24 cellular contexts compared by ENCODE assay signal in the genomic region with DNA sequence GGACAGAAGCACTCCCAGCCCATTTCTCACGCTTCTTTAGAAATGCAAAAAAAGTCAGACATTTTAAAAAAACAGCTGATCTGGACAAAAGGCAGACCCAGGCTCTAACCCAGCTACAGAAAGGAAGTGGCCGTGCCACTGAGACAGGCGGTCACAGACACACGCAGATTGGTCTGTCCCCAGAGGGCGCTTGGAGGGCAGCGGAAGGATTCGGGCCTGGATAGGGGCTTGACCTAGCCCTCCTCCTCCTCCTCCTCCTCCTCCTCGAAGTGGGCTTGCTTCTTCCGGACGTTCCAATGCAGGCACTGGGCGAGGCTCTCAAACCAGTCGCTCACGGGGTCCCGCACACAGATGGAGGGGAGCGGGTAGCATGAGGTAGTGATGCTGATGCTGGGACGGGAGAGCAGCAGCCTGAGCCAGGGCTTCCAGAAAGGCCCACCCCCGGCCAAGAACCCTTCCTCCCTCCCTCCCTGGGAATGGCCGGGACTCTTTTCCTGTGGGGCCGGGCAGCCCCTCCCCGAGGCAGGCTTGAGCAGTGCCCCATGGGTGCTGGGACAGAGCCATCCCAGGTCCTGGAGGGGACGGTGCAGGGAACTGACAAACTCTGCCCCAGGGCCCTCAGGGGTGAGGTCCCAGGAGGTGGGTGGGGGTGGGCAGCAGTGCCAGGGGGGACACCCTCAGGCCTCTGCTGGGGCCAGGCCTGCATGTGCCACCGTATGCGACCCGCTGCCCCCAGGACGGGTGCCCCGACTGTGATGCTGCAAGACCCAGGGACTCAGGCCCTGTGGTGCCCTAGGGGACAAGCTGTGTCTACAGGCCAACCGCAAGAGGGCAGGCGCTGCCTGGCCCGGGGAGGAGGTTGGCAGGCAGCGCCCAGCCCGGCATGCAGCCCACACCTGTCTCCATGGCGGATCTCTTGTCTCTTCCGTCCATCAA. TPM values are rescaled to one million over a fixed set of nuclear protein-coding genes. Genes with fewer than 3 reads are reported as not detected.
DNase-seq lines count a peak whose midpoint lies in the region; ATAC-seq, FAIRE-seq and TF ChIP-seq lines count a peak whose summit lies in the region.
"Had no signal": no experiment of that assay in that cellular context is flagged by ENCODE, and none has a peak within 500 bp of the region (broad histone marks: within the 10 kb centered on the region; RNA-seq: fewer than 3 reads in every experiment).

No MANE protein-coding gene starts in this region.

- no peak; the same call in 1 of the 2 replicates for TF ChIP-seq POLR2A in GM12891 (IDR thresholded peaks at IDR 0.05; ENCODE audit: low read depth, low read length)

- no TSS peak for BruUV-seq in PC-3 (replicated peaks; lab: Mats Ljungman, UMichigan)

- POLR2A ChIA-PET in PC-3 (lab: Charles Lee; ENCODE audit: unreplicated experiment), result no interaction called here

- H3K9me3 Mint-ChIP-seq in glutamatergic neuron (ENCODE audit: unreplicated experiment) (peaks cover 5% of the 10 kb centered on the region), CD14-positive monocyte (no peaks in the 10 kb centered on the region)
- H3K9me3 Mint-ChIP-seq: activated naive CD8-positive, alpha-beta T cell treated with anti-CD3 and anti-CD28 coated beads, Interleukin-2, amount 10 ng/mL, durations not matched to agents 7 days and 5 days; activated T-helper 1 cell treated with anti-CD3 and anti-CD28 coated beads, Interleukin-12 subunit alpha, Interleukin-12 subunit beta, Interleukin-2, Interleukin-4 antibody, amounts not matched to agents 30 ng/mL and 10 ng/mL and 1 ng/mL, durations not matched to agents 14 hours and 24 hours and 36 hours; effector memory CD8-positive, alpha-beta T cell had no signal

- peaks cover 10% of the 10 kb centered on the region for H3K4me1 Mint-ChIP-seq in glutamatergic neuron (ENCODE audit: low read depth, unreplicated experiment)
- peaks cover 3% of the 10 kb centered on the region for H3K4me1 Mint-ChIP-seq in CD14-positive monocyte

- ATAC-seq in PC-3 (no peak), GM18907 (IDR thresholded peaks at IDR 0.05; ENCODE audit: unreplicated experiment) (no peak)
- ATAC-seq: effector memory CD8-positive, alpha-beta T cell; left ventricle myocardium superior had no signal

- H3K36me3 Mint-ChIP-seq in glutamatergic neuron (ENCODE audit: unreplicated experiment) (no peaks in the 10 kb centered on the region), CD14-positive monocyte (peaks cover 47 to 57% of the 10 kb centered on the region in 2 donors)

- intact Hi-C loops in PC-3 (cut with micrococcal nuclease), result no loop called here
- intact Hi-C loops in CD14-positive monocyte (cut with micrococcal nuclease), result no loop called here

- H3F3A ChIP-seq in PC-3 (ENCODE audit: low read length, unreplicated experiment), result no peaks in the 10 kb centered on the region

- H3K4me1 ChIP-seq in PC-3 (ENCODE audit: insufficient read depth, low read length), result peaks cover 3% of the 10 kb centered on the region
- H3K4me1 ChIP-seq in osteoblast (ENCODE audit: insufficient read depth, low read length), result no peaks in the 10 kb centered on the region

- H3K27ac ChIP-seq in PC-3 (ENCODE audit: low read length) (no peak overlapping the region), osteoblast (ENCODE audit: low read depth, low read length) (no peak overlapping the region)
- H3K27ac ChIP-seq: heart left ventricle, thoracic aorta had no signal

- H3K4me2 ChIP-seq in PC-3 (ENCODE audit: low read length) (no peak overlapping the region), osteoblast (ENCODE audit: insufficient read depth, low read length) (no peak overlapping the region)

- TF ChIP-seq CTCF in GM10266 (IDR thresholded peaks at IDR 0.05; ENCODE audit: control insufficient read depth, insufficient read depth, low read depth, missing control alignments) (no peak), PC-3 (conservative IDR thresholded peaks at IDR 0.05; ENCODE audit: low read depth, low read length) (no peak), glutamatergic neuron (IDR thresholded peaks at IDR 0.05; ENCODE audit: partially characterized antibody, unreplicated experiment) (no peak), osteoblast (IDR thresholded peaks at IDR 0.05; ENCODE audit: extremely low read depth, low read depth, low read length) (no peak), CD14-positive monocyte (IDR thresholded peaks at IDR 0.05) (no peak)

- no peaks in the 10 kb centered on the region; the same call in 1 of the 2 replicates for H4K20me1 ChIP-seq in PC-3 (ENCODE audit: low read length)
- H4K20me1 ChIP-seq in osteoblast (ENCODE audit: insufficient read depth, low read length), result no peaks in the 10 kb centered on the region

- H3K9ac ChIP-seq in PC-3 (ENCODE audit: low read length), result no peak overlapping the region

- H2AFZ ChIP-seq in PC-3 (ENCODE audit: low read length) (no peak overlapping the region), osteoblast (ENCODE audit: low read length) (no peak overlapping the region)

- no peaks in the 10 kb centered on the region for H3K9me3 ChIP-seq in PC-3 (ENCODE audit: low read length)
- H3K9me3 ChIP-seq in osteoblast (ENCODE audit: low read depth, low read length), result no peaks in the 10 kb centered on the region
- H3K9me3 ChIP-seq: heart left ventricle, thoracic aorta had no signal

- no peaks in the 10 kb centered on the region for H3K9me2 ChIP-seq in PC-3 (replicated peaks; ENCODE audit: low read length)

- H3K4me3 Mint-ChIP-seq in glutamatergic neuron (ENCODE audit: unreplicated experiment) (no peak overlapping the region), CD14-positive monocyte (no peak overlapping the region)
- H3K4me3 Mint-ChIP-seq: activated naive CD8-positive, alpha-beta T cell treated with anti-CD3 and anti-CD28 coated beads, Interleukin-2, amount 10 ng/mL, durations not matched to agents 7 days and 5 days; activated T-helper 1 cell treated with anti-CD3 and anti-CD28 coated beads, Interleukin-12 subunit alpha, Interleukin-12 subunit beta, Interleukin-2, Interleukin-4 antibody, amounts not matched to agents 30 ng/mL and 10 ng/mL and 1 ng/mL, durations not matched to agents 14 hours and 24 hours and 36 hours; effector memory CD8-positive, alpha-beta T cell had no signal

- CTCF ChIA-PET in PC-3 (lab: Charles Lee), result no interaction called here

- H3K27me3 ChIP-seq in PC-3 (ENCODE audit: low read length) (no peaks in the 10 kb centered on the region), osteoblast (ENCODE audit: insufficient read depth, low read length) (no peaks in the 10 kb centered on the region)
- H3K27me3 ChIP-seq: heart left ventricle had no signal

- H3K79me2 ChIP-seq in PC-3 (ENCODE audit: low read length) (peaks cover 8% of the 10 kb centered on the region), osteoblast (ENCODE audit: insufficient read depth, low read length) (peaks cover 6% of the 10 kb centered on the region)

- H3K27ac Mint-ChIP-seq in glutamatergic neuron (ENCODE audit: unreplicated experiment) (peak overlapping the region; percentile 59), CD14-positive monocyte (peak overlapping the region in 2 of 7 donors; percentile 31 to 40)
- H3K27ac Mint-ChIP-seq: activated naive CD8-positive, alpha-beta T cell treated with anti-CD3 and anti-CD28 coated beads, Interleukin-2, amount 10 ng/mL, durations not matched to agents 7 days and 5 days; activated T-helper 1 cell treated with anti-CD3 and anti-CD28 coated beads, Interleukin-12 subunit alpha, Interleukin-12 subunit beta, Interleukin-2, Interleukin-4 antibody, amounts not matched to agents 30 ng/mL and 10 ng/mL and 1 ng/mL, durations not matched to agents 14 hours and 24 hours and 36 hours had no signal

- H3K4me3 ChIP-seq in PC-3 (ENCODE audit: low read length) (no peak overlapping the region), osteoblast (ENCODE audit: insufficient read depth, low read length) (no peak overlapping the region)
- H3K4me3 ChIP-seq: heart left ventricle, thoracic aorta had no signal

- H3K27me3 Mint-ChIP-seq in glutamatergic neuron (ENCODE audit: unreplicated experiment) (peaks cover 7% of the 10 kb centered on the region), CD14-positive monocyte (ENCODE audit: low read depth in 3 of 3) (peaks cover 0 to 2% (median 0%) of the 10 kb centered on the region in 3 donors)
- H3K27me3 Mint-ChIP-seq: activated naive CD8-positive, alpha-beta T cell treated with anti-CD3 and anti-CD28 coated beads, Interleukin-2, amount 10 ng/mL, durations not matched to agents 7 days and 5 days; effector memory CD8-positive, alpha-beta T cell had no signal

- DNase-seq in GM10266 (ENCODE audit: extremely low spot score) (peak; percentile 22), PC-3 (peak; percentile 1), glutamatergic neuron (no peak), osteoblast (ENCODE audit: insufficient read length, low spot score, missing footprints) (peak; percentile 66), CD14-positive monocyte (ENCODE audit: low spot score) (no peak), NCI-H748 (lab: John Stamatoyannopoulos, UW; ENCODE audit: unreplicated experiment) (no peak), GM12891 (ENCODE audit: insufficient read length, low spot score) (no peak)
- DNase-seq: activated CD4-positive, alpha-beta T cell treated with anti-CD3 and anti-CD28 coated beads for 4 hours; activated naive CD8-positive, alpha-beta T cell treated with anti-CD3 and anti-CD28 coated beads, Interleukin-2, amount 10 ng/mL, durations not matched to agents 7 days and 5 days; effector memory CD8-positive, alpha-beta T cell; GF-D8; heart left ventricle; left ventricle myocardium superior; NCI-H1092 treated with DMSO at 0.1 percent for 48 hours; NCI-H2081; NK-92 treated with Interleukin-12 subunit alpha and Interleukin-12 subunit beta, amount 100 ng/mL, for 24 hours; occipital lobe; right cardiac atrium; SW 1271 had no signal

- FAIRE-seq in GM12891 (lab: Jason Lieb, UNC), result no peak
- FAIRE-seq: GM12892, TTC549 had no signal

- H3K36me3 ChIP-seq in PC-3 (ENCODE audit: low read depth, low read length), result peaks cover 41% of the 10 kb centered on the region
- H3K36me3 ChIP-seq in osteoblast (ENCODE audit: insufficient read depth, low read length), result peaks cover 35% of the 10 kb centered on the region

TF ChIP-seq in GM12891, 5 proteins besides CTCF, POLR2A, EP300 and RAD21:
- TF ChIP-seq POLR2AphosphoS5 (IDR thresholded peaks at IDR 0.05; ENCODE audit: low read depth, low read length) (no peak), SPI1 (IDR thresholded peaks at IDR 0.05; ENCODE audit: low read depth, low read length) (no peak), PAX5 (IDR thresholded peaks at IDR 0.05; ENCODE audit: insufficient read depth, low read length, severe bottlenecking) (no peak), TAF1 (IDR thresholded peaks at IDR 0.05; ENCODE audit: low read depth, low read length) (no peak), POU2F2 (IDR thresholded peaks at IDR 0.05; ENCODE audit: low read depth, low read length) (no peak)

RNA-seq across cellular contexts. Expression of a gene that starts 25.3 kb away (rescaled TPM):
- 130 and 165 TPM in 2 replicates for total RNA-seq in PC-3 (2014; rRNA removed)
- 66.0 TPM for total RNA-seq in glutamatergic neuron (ENCODE audit: unreplicated experiment)
- 43.9 and 45.6 TPM in 2 replicates for total RNA-seq in osteoblast
- 100 to 1,000 TPM; 175 to 235 TPM for polyA plus RNA-seq in CD14-positive monocyte
- polyA plus RNA-seq in GM12891 (2012; ENCODE audit: low read depth, missing spikeins), result 43.3 TPM

RNA-seq across cellular contexts. Expression of a gene that starts 28.8 kb away (rescaled TPM):
- total RNA-seq in PC-3 (2014; rRNA removed), result 11.6 and 18.3 TPM in 2 replicates
- 62.8 TPM for total RNA-seq in glutamatergic neuron (ENCODE audit: unreplicated experiment)
- total RNA-seq in osteoblast, result 19.4 and 22.1 TPM in 2 replicates
- 10 to 100 TPM in 1 of 2 donors, 1 to 10 TPM in 1; 4.4 to 13.3 TPM for polyA plus RNA-seq in CD14-positive monocyte
- polyA plus RNA-seq in GM12891 (2012; ENCODE audit: low read depth, missing spikeins), result 30.7 TPM

Comparison
In these comparisons a context has a peak if more than half of its experiments do, and no peak if none do; other contexts are left out.
1. DNase-seq: peak in GM10266 (single experiment), PC-3 (single experiment) and osteoblast (single experiment); none in glutamatergic neuron (single experiment), CD14-positive monocyte (single experiment), NCI-H748 (single experiment) and GM12891 (single experiment).